ENCODE assay signal across 7 cellular contexts in genomic region chr7:100538348-100538653, GRCh38. TPM values are rescaled to one million over a fixed set of nuclear protein-coding genes. Genes with fewer than 3 reads are reported as not detected.
A peak's percentile ranks its signal among the peaks of the same experiment; 100 is the strongest.
DNase-seq lines count a peak whose midpoint lies in the region; ATAC-seq and TF ChIP-seq lines count a peak whose summit lies in the region.

No MANE protein-coding gene starts in this region.

- peaks cover 34% of the 10 kb centered on the region for H3K27me3 Mint-ChIP-seq in GM23338 (ENCODE audit: insufficient read depth, low read depth, poor library complexity)

- H3K36me3 Mint-ChIP-seq in GM23338 (ENCODE audit: low read depth) = no peaks in the 10 kb centered on the region

- TF ChIP-seq CTCF in GM23338 (conservative IDR thresholded peaks at IDR 0.05; ENCODE audit: low read depth in 2 of 2) = no peak
- TF ChIP-seq CTCF in fibroblast of mammary gland (conservative IDR thresholded peaks at IDR 0.05; ENCODE audit: control insufficient read depth, insufficient read depth, low read depth, low read length) = no peak

- peaks cover 10% of the 10 kb centered on the region for H3K27me3 ChIP-seq in GM23338 (ENCODE audit: insufficient read depth)
- H3K27me3 ChIP-seq in SJSA1 (replicated peaks) = no peaks in the 10 kb centered on the region
- peaks cover under 1 to 2% (median 1%) of the 10 kb centered on the region in 3 donors for H3K27me3 ChIP-seq in skeletal muscle tissue (ENCODE audit: control insufficient read depth in 3 of 3, insufficient read depth in 3 of 3, low read length in 3 of 3)

- H4K20me1 ChIP-seq in GM23338 (replicated peaks; ENCODE audit: insufficient read depth) = 0 out of 2 replicates have a peak, but pooled peaks cover 2% of the 10 kb centered on the region

- H3K9me2 ChIP-seq in GM23338 (ENCODE audit: insufficient read depth) = no peaks in the 10 kb centered on the region

- H3K79me2 ChIP-seq in GM23338 (replicated peaks; ENCODE audit: insufficient read depth) = no peaks in the 10 kb centered on the region; the same call in 1 of the 2 replicates

- H3K9me3 ChIP-seq in SJSA1 (replicated peaks) (no peaks in the 10 kb centered on the region), skeletal muscle tissue (ENCODE audit: control insufficient read depth in 3 of 3, low read length in 3 of 3) (no peaks in the 10 kb centered on the region)

- H3K36me3 ChIP-seq in GM23338 (ENCODE audit: insufficient read depth) = no peaks in the 10 kb centered on the region
- H3K36me3 ChIP-seq in SJSA1 = no peaks in the 10 kb centered on the region
- H3K36me3 ChIP-seq in skeletal muscle tissue (ENCODE audit: control insufficient read depth in 3 of 3, insufficient read depth in 3 of 3, low read length in 3 of 3) = no peaks in the 10 kb centered on the region

- no peaks in the 10 kb centered on the region; the same call in 2 of the 3 replicates for H3K9me3 Mint-ChIP-seq in GM23338

- H3K27ac ChIP-seq in GM23338 (ENCODE audit: low read depth) (no peak overlapping the region), SJSA1 (peak overlapping the region; percentile 23), skeletal muscle tissue (ENCODE audit: low read depth, low read length) (peak overlapping the region; percentile 65)

- H3K4me1 ChIP-seq in GM23338 (ENCODE audit: insufficient read depth) = peaks cover 26% of the 10 kb centered on the region
- H3K4me1 ChIP-seq in SJSA1 (replicated peaks) = peaks cover 10% of the 10 kb centered on the region; the same call in 1 of the 2 replicates
- peaks cover 12 to 14% (median 12%) of the 10 kb centered on the region in 3 donors for H3K4me1 ChIP-seq in skeletal muscle tissue (ENCODE audit: control insufficient read depth in 3 of 3, insufficient read depth in 3 of 3, low read length in 3 of 3)

- H2AFZ ChIP-seq in GM23338 = peak overlapping the region; percentile 80

- H3K4me3 Mint-ChIP-seq in GM23338 = peak overlapping the region; percentile 73

- DNase-seq in GM23338 (ENCODE audit: low spot score) (no peak), SJSA1 (ENCODE audit: low read depth in 1 of 2, low spot score in 2 of 2) (no peak), fibroblast of mammary gland (ENCODE audit: low read depth) (no peak)
- no peak for DNase-seq in activated CD4-positive, CD25-positive, alpha-beta regulatory T cell (lab: John Stamatoyannopoulos, UW)

- peak overlapping the region; percentile 47 for H3K4me3 ChIP-seq in GM23338
- peak overlapping the region; percentile 28 for H3K4me3 ChIP-seq in SJSA1
- peak overlapping the region; percentile 58 for H3K4me3 ChIP-seq in fibroblast of mammary gland (ENCODE audit: control insufficient read depth, low read depth, low read length)
- peak overlapping the region; percentile 64 to 70 (median 69) for H3K4me3 ChIP-seq in skeletal muscle tissue (ENCODE audit: low read length in 3 of 3)

- H3F3A ChIP-seq in GM23338 (replicated peaks; ENCODE audit: low read depth) = 0 out of 2 replicates have a peak, but pooled peaks cover 5% of the 10 kb centered on the region

- peak overlapping the region; percentile 42; the same call in 1 of the 2 replicates for H3K27ac Mint-ChIP-seq in GM23338

- peak overlapping the region; percentile 66 for H3K4me2 ChIP-seq in GM23338

- H3K4me1 Mint-ChIP-seq in GM23338 = peaks cover 27% of the 10 kb centered on the region

- ATAC-seq in GM23338 = no peak
- no peak for ATAC-seq in HG02678 (IDR thresholded peaks at IDR 0.05; ENCODE audit: unreplicated experiment)
- no peak for ATAC-seq in GM21526 (IDR thresholded peaks at IDR 0.05; ENCODE audit: low FRiP score, unreplicated experiment)

- H3K9ac ChIP-seq in skeletal muscle tissue (ENCODE audit: low read depth in 1 of 3, low read length in 3 of 3) = peak overlapping the region; percentile 22 to 68 (median 51)

TF ChIP-seq in GM23338, 12 proteins besides CTCF, POLR2A, EP300 and RAD21 (continues in another document):
- TF ChIP-seq STAT1 (IDR thresholded peaks at IDR 0.05; ENCODE audit: unreplicated experiment) = no peak
- TF ChIP-seq ZNF114 (CRISPR knock-in tag; IDR thresholded peaks at IDR 0.05) = no peak
- no peak for TF ChIP-seq ZNF462 (CRISPR knock-in tag; IDR thresholded peaks at IDR 0.05)
- no peak for TF ChIP-seq EZH2 (IDR thresholded peaks at IDR 0.05; ENCODE audit: low read depth, unreplicated experiment)
- TF ChIP-seq NANOG (IDR thresholded peaks at IDR 0.05; ENCODE audit: borderline replicate concordance) = no peak

RNA-seq across cellular contexts. Expression of gene AGFG2, which starts 0.7 kb away (rescaled TPM):
- total RNA-seq in GM23338 (2014; rRNA removed; shearing (Covaris generic)) = 2.4 and 8.9 TPM in 2 replicates
- polyA plus RNA-seq in GM23338 (2016; fragmentation: Nextera tagmentation; extraction: Ambion mirVana) = 2.2 and 2.3 TPM in 2 replicates
- 15.6 and 24.2 TPM in 2 replicates for total RNA-seq in SJSA1 (2014; rRNA removed; shearing (Covaris generic))
- total RNA-seq in skeletal muscle tissue = 3.1 TPM

RNA-seq across cellular contexts. Expression of gene SAP25, which starts 35.4 kb away (rescaled TPM):
- 2.0 and 4.1 TPM in 2 replicates for total RNA-seq in GM23338 (2014; rRNA removed; shearing (Covaris generic))
- 3.8 and 3.9 TPM in 2 replicates for polyA plus RNA-seq in GM23338 (2016; fragmentation: Nextera tagmentation; extraction: Ambion mirVana)
- total RNA-seq in SJSA1 (2014; rRNA removed; shearing (Covaris generic)) = 0.60 TPM in 1 of 2 replicates, not detected in the other
- total RNA-seq in skeletal muscle tissue = not detected

RNA-seq across cellular contexts. Expression of gene LRCH4, which starts 47.6 kb away (rescaled TPM):
- 51.0 and 51.5 TPM in 2 replicates for total RNA-seq in GM23338 (2014; rRNA removed; shearing (Covaris generic))
- polyA plus RNA-seq in GM23338 (2016; fragmentation: Nextera tagmentation; extraction: Ambion mirVana) = 21.4 and 21.8 TPM in 2 replicates
- 17.0 and 19.5 TPM in 2 replicates for total RNA-seq in SJSA1 (2014; rRNA removed; shearing (Covaris generic))
- total RNA-seq in skeletal muscle tissue = 6.3 TPM

RNA-seq across cellular contexts. Expression of gene FBXO24, which starts 47.8 kb away (rescaled TPM):
- 0.70 and 2.4 TPM in 2 replicates for total RNA-seq in GM23338 (2014; rRNA removed; shearing (Covaris generic))
- 0.82 and 2.1 TPM in 2 replicates for polyA plus RNA-seq in GM23338 (2016; fragmentation: Nextera tagmentation; extraction: Ambion mirVana)
- total RNA-seq in SJSA1 (2014; rRNA removed; shearing (Covaris generic)) = 0.13 TPM in 1 of 2 replicates, not detected in the other
- total RNA-seq in skeletal muscle tissue = 1.0 TPM

RNA-seq across cellular contexts. Expression of gene NYAP1, which starts 54.6 kb away (rescaled TPM):
- total RNA-seq in GM23338 (2014; rRNA removed; shearing (Covaris generic)) = 2.3 and 4.9 TPM in 2 replicates
- 0.19 and 0.49 TPM in 2 replicates for polyA plus RNA-seq in GM23338 (2016; fragmentation: Nextera tagmentation; extraction: Ambion mirVana)
- total RNA-seq in SJSA1 (2014; rRNA removed; shearing (Covaris generic)) = 0.63 and 0.87 TPM in 2 replicates
- 3.1 TPM for total RNA-seq in skeletal muscle tissue
